9 cellular contexts compared by ENCODE assay signal in genomic region chr10:114026189-114027040, GRCh38. TPM values are rescaled to one million over a fixed set of nuclear protein-coding genes. Genes with fewer than 3 reads are reported as not detected.
DNase-seq lines count a peak whose midpoint lies in the region; ATAC-seq and TF ChIP-seq lines count a peak whose summit lies in the region.
"Had no signal": no experiment of that assay in that cellular context is flagged by ENCODE, and none has a peak within 500 bp of the region (broad histone marks: within the 10 kb centered on the region; RNA-seq: fewer than 3 reads in every experiment).

No MANE protein-coding gene starts in this region.

- H3K4me1 ChIP-seq in body of pancreas = no peaks in the 10 kb centered on the region
- H3K4me1 ChIP-seq in ascending aorta = no peaks in the 10 kb centered on the region

- no peak for TF ChIP-seq POLR2A in body of pancreas (IDR thresholded peaks at IDR 0.05)

- 76 to 87% methylated on average over 7 of the region's 7 CpGs for WGBS in body of pancreas, 2 donors

- H3K9me3 ChIP-seq in body of pancreas (no peaks in the 10 kb centered on the region), ascending aorta (no peaks in the 10 kb centered on the region)

- H3K27ac ChIP-seq in body of pancreas (peak overlapping the region in 1 of 4 donors; percentile 27), ascending aorta (no peak overlapping the region)

- ATAC-seq in HG03442 (IDR thresholded peaks at IDR 0.05; ENCODE audit: unreplicated experiment) = peak; percentile 52
- ATAC-seq in body of pancreas = peak; percentile 40
- no peak for ATAC-seq in HG03460 (IDR thresholded peaks at IDR 0.05; ENCODE audit: unreplicated experiment)

- H3K4me3 ChIP-seq in GM12864 (ENCODE audit: low read depth, low read length) = no peak overlapping the region
- no peak overlapping the region for H3K4me3 ChIP-seq in body of pancreas
- H3K4me3 ChIP-seq in ascending aorta = no peak overlapping the region

- intact Hi-C loops in body of pancreas (cut with DNase I) = no loop called here
- intact Hi-C loops in ascending aorta (cut with DNase I) = no loop called here

- no peaks in the 10 kb centered on the region for H3K27me3 ChIP-seq in body of pancreas
- no peaks in the 10 kb centered on the region for H3K27me3 ChIP-seq in ascending aorta

- H3K36me3 ChIP-seq in body of pancreas (replicated peaks in 1 of 2; ENCODE audit: insufficient read depth in 1 of 2, low read depth in 2 of 2) (no peaks in the 10 kb centered on the region), ascending aorta (no peaks in the 10 kb centered on the region)

- DNase-seq in GM12864 (ENCODE audit: low read depth) = peak; percentile 42
- DNase-seq in body of pancreas = no peak
- DNase-seq in non-pigmented ciliary epithelial cell (ENCODE audit: low read depth) = peak; percentile 67
- DNase-seq in stimulated activated CD4-positive, alpha-beta T cell treated with anti-CD3 and anti-CD28 coated beads, Interleukin-1b, Interleukin-23, amount 100 ng/mL, for 48 hours = no peak
- DNase-seq in ascending aorta (ENCODE audit: low spot score in 2 of 2) = no peak
- no peak for DNase-seq in stimulated activated CD4-positive, alpha-beta T cell treated with anti-CD3 and anti-CD28 coated beads, Interleukin-2, amount 100 ng/mL, for 48 hours
- DNase-seq: NCI-H2227 treated with DMSO at 0.1 percent for 48 hours had no signal

- no peak for TF ChIP-seq CTCF in GM12864 (IDR thresholded peaks at IDR 0.05; ENCODE audit: low read depth, low read length, missing control alignments)
- no peak for TF ChIP-seq CTCF in body of pancreas (IDR thresholded peaks at IDR 0.05)
- TF ChIP-seq CTCF in ascending aorta (IDR thresholded peaks at IDR 0.05) = no peak

RNA-seq across cellular contexts. Expression of gene ADRB1, which starts 17.3 kb away (rescaled TPM):
- total RNA-seq in body of pancreas (1 to 10 TPM; 1.0 to 8.6 TPM), ascending aorta (not detected)

Comparison
In these comparisons a context has a peak if more than half of its experiments do, and no peak if none do; other contexts are left out.
1. DNase-seq: peak in GM12864 (single experiment) and non-pigmented ciliary epithelial cell (single experiment); none in body of pancreas (0 of 4), stimulated activated CD4-positive, alpha-beta T cell treated with anti-CD3 and anti-CD28 coated beads, Interleukin-1b, Interleukin-23, amount 100 ng/mL, for 48 hours (single experiment), ascending aorta (0 of 2) and stimulated activated CD4-positive, alpha-beta T cell treated with anti-CD3 and anti-CD28 coated beads, Interleukin-2, amount 100 ng/mL, for 48 hours (0 of 2).